ENCODE assay signal across 20 cellular contexts in the genomic region with DNA sequence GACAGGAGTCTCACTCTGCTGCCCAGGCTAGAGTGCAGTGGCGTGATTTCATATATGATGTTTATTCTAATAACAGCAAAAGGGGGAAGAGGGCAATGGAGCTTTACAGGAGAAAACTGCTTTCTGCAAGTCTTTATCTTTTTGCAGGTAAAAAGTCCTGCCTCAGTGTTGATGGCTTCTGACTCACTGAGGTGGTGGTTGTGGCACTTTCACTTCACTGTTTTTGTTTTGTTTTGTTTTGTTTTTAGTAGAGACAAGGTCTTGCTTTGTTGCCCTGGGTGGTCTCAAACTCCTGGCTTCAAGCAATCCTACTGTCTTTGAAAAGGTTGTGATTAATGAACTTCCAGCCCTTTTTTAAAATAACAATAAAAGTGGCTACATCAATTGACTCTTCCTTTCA.
DNase-seq lines count a peak whose midpoint lies in the region; FAIRE-seq and TF ChIP-seq lines count a peak whose summit lies in the region.
"Had no signal": no experiment of that assay in that cellular context is flagged by ENCODE, and none has a peak within 500 bp of the region (broad histone marks: within the 10 kb centered on the region; RNA-seq: fewer than 3 reads in every experiment).

No MANE protein-coding gene starts in this region.

- FAIRE-seq in GM12891 (lab: Jason Lieb, UNC): no peak
- FAIRE-seq: A549, D721Med, GM18507, H54 had no signal

- H3F3A ChIP-seq in SU-DHL-6 (ENCODE audit: insufficient read depth): peaks cover 36% of the 10 kb centered on the region

- peaks cover 20% of the 10 kb centered on the region for H3K27me3 Mint-ChIP-seq in activated CD4-positive, alpha-beta T cell treated with anti-CD3 and anti-CD28 coated beads, Interleukin-2, amount 10 ng/mL, durations not matched to agents 24 days and 14 days

- H3K9ac ChIP-seq in SU-DHL-6 (ENCODE audit: low read length): peak overlapping the region; percentile 30

- H3K36me3 ChIP-seq in SU-DHL-6 (ENCODE audit: low read length) (no peaks in the 10 kb centered on the region), SJCRH30 (no peaks in the 10 kb centered on the region)

- no peaks in the 10 kb centered on the region for H3K9me2 ChIP-seq in SU-DHL-6 (replicated peaks; ENCODE audit: insufficient read depth, low read length)

- no peaks in the 10 kb centered on the region for H3K27me3 ChIP-seq in SU-DHL-6 (ENCODE audit: low read length)
- no peaks in the 10 kb centered on the region for H3K27me3 ChIP-seq in SJCRH30

- no peak overlapping the region for H3K27ac Mint-ChIP-seq in activated CD4-positive, alpha-beta T cell treated with anti-CD3 and anti-CD28 coated beads, Interleukin-2, amount 10 ng/mL, durations not matched to agents 24 days and 14 days
- H3K27ac Mint-ChIP-seq: CD4-positive, alpha-beta T cell; GM23338 had no signal

- in situ Hi-C loops in GM13977 (cut with MboI; ENCODE audit: low pct_unique_long_range_greater_than_20kb, low sequenced_read_pairs, unreplicated experiment): no loop called here

- no peaks in the 10 kb centered on the region for H4K20me1 ChIP-seq in SU-DHL-6 (ENCODE audit: low read depth, low read length)

- no peaks in the 10 kb centered on the region for H3K4me1 ChIP-seq in SJCRH30
- H3K4me1 ChIP-seq: A549, Caco-2 had no signal

- peaks cover 13% of the 10 kb centered on the region for H3K4me1 Mint-ChIP-seq in activated CD4-positive, alpha-beta T cell treated with anti-CD3 and anti-CD28 coated beads, Interleukin-2, amount 10 ng/mL, durations not matched to agents 24 days and 14 days

- peaks cover 7% of the 10 kb centered on the region for H3K9me3 Mint-ChIP-seq in activated CD4-positive, alpha-beta T cell treated with anti-CD3 and anti-CD28 coated beads, Interleukin-2, amount 10 ng/mL, durations not matched to agents 24 days and 14 days

- intact Hi-C loops in activated CD4-positive, alpha-beta T cell treated with anti-CD3 and anti-CD28 coated beads, Interleukin-2, amount 10 ng/mL, durations not matched to agents 24 days and 14 days (cut with micrococcal nuclease): no loop called here

- peak overlapping the region; percentile 42 for H3K4me2 ChIP-seq in SU-DHL-6 (ENCODE audit: low read depth, low read length, poor library complexity, severe bottlenecking)
- H3K4me2 ChIP-seq: A549, GM23338 had no signal

- H2AFZ ChIP-seq in SU-DHL-6 (ENCODE audit: low read depth, low read length, severe bottlenecking): no peak overlapping the region
- H2AFZ ChIP-seq: GM23338 had no signal

- H3K27ac ChIP-seq in SU-DHL-6 (ENCODE audit: low read depth, low read length) (peak overlapping the region; percentile 96), SJCRH30 (no peak overlapping the region)
- H3K27ac ChIP-seq: 22Rv1, A549, C4-2B had no signal

- no peak for TF ChIP-seq CTCF in SU-DHL-6 (IDR thresholded peaks at IDR 0.05; ENCODE audit: insufficient read depth, low read length, poor library complexity, severe bottlenecking)
- TF ChIP-seq CTCF in GM13977 (IDR thresholded peaks at IDR 0.05; ENCODE audit: extremely low read depth, insufficient read depth, missing control alignments): no peak

- no peaks in the 10 kb centered on the region for H3K79me2 ChIP-seq in SU-DHL-6 (ENCODE audit: insufficient read depth, low read length)

- H3K4me3 ChIP-seq in SU-DHL-6 (ENCODE audit: insufficient read depth, low read length, poor library complexity, severe bottlenecking): no peak overlapping the region
- no peak overlapping the region for H3K4me3 ChIP-seq in SJCRH30
- H3K4me3 ChIP-seq: A549, GM23338 had no signal

- no peaks in the 10 kb centered on the region for H3K36me3 Mint-ChIP-seq in activated CD4-positive, alpha-beta T cell treated with anti-CD3 and anti-CD28 coated beads, Interleukin-2, amount 10 ng/mL, durations not matched to agents 24 days and 14 days (ENCODE audit: low read depth)

- H3K4me3 Mint-ChIP-seq in activated CD4-positive, alpha-beta T cell treated with anti-CD3 and anti-CD28 coated beads, Interleukin-2, amount 10 ng/mL, durations not matched to agents 24 days and 14 days: no peak overlapping the region
- H3K4me3 Mint-ChIP-seq: CD4-positive, alpha-beta T cell; GM23338 had no signal

- H3K9me3 ChIP-seq in SU-DHL-6 (ENCODE audit: insufficient read depth, low read length) (no peaks in the 10 kb centered on the region), SJCRH30 (replicated peaks) (no peaks in the 10 kb centered on the region)
- H3K9me3 ChIP-seq: A549 had no signal

- no peak for TF ChIP-seq POLR2A in GM12891 (IDR thresholded peaks at IDR 0.05; ENCODE audit: low read depth, low read length)

- peak; percentile 59 for DNase-seq in activated CD4-positive, alpha-beta T cell treated with anti-CD3 and anti-CD28 coated beads, Interleukin-2, amount 10 ng/mL, durations not matched to agents 24 days and 14 days
- no peak for DNase-seq in activated CD4-positive, alpha-beta T cell treated with anti-CD3 and anti-CD28 coated beads, Interleukin-2, amount 50 U/mL, for 4 hours
- DNase-seq in GM12891 (ENCODE audit: insufficient read length, low spot score) (no peak), SKM-1 (lab: John Stamatoyannopoulos, UW; ENCODE audit: unreplicated experiment) (no peak), GM13977 (ENCODE audit: low spot score) (no peak), SJCRH30 (no peak)
- DNase-seq: AML-193; Caco-2; CD4-positive, alpha-beta T cell; GDM1; HCEC 1CT; KG1 had no signal

TF ChIP-seq in GM12891, 5 proteins besides CTCF, POLR2A, EP300 and RAD21:
- TF ChIP-seq SPI1 (IDR thresholded peaks at IDR 0.05; ENCODE audit: low read depth, low read length): peak; percentile 55; the same call in 1 of the 2 replicates
- no peak for TF ChIP-seq POLR2AphosphoS5 (IDR thresholded peaks at IDR 0.05; ENCODE audit: low read depth, low read length)
